13 cellular contexts compared by ENCODE assay signal in the genomic region with DNA sequence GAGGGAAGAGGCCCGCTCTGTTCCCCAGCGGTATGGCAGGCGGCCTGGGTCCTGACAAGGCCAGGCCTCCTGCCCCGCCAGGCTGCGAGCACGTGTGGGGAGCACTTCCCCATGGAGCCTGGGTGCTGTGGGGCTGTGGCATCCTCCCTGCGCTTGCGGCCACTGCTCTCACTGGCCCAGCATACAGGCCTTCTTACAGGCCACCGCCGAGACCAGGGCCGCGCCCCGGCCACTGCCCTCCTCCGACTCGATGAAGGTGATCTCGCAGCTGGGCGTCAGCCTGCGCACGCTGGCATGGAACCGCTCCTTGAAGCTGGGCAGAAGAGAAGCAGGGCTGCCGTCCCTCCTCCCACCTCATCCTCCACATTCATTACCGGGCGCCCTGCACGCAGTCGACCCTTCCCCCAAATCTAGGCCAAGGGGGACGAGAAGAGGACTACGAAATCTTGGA. TPM values are rescaled to one million over a fixed set of nuclear protein-coding genes. Genes with fewer than 3 reads are reported as not detected.
DNase-seq lines count a peak whose midpoint lies in the region; ATAC-seq and TF ChIP-seq lines count a peak whose summit lies in the region.
"Had no signal": no experiment of that assay in that cellular context is flagged by ENCODE, and none has a peak within 500 bp of the region (broad histone marks: within the 10 kb centered on the region; RNA-seq: fewer than 3 reads in every experiment).

No MANE protein-coding gene starts in this region.

- peak overlapping the region; percentile 10 for H3K4me3 Mint-ChIP-seq in activated CD4-positive, alpha-beta T cell treated with anti-CD3 and anti-CD28 coated beads, Interleukin-2, amount 10 ng/mL, durations not matched to agents 7 days and 5 days
- peak overlapping the region; percentile 78 for H3K4me3 Mint-ChIP-seq in activated B cell treated with CpG ODN at 0.5 μM for 24 hours

- no peaks in the 10 kb centered on the region for H3K36me3 ChIP-seq in spleen
- no peaks in the 10 kb centered on the region for H3K36me3 ChIP-seq in PC-9 (ENCODE audit: low read depth)

- no peaks in the 10 kb centered on the region for H3K9me2 ChIP-seq in PC-9 (ENCODE audit: insufficient read depth)

- H3K27me3 Mint-ChIP-seq in activated CD4-positive, alpha-beta T cell treated with anti-CD3 and anti-CD28 coated beads, Interleukin-2, amount 10 ng/mL, durations not matched to agents 7 days and 5 days, result peaks cover 19% of the 10 kb centered on the region
- H3K27me3 Mint-ChIP-seq in activated B cell treated with CpG ODN at 0.5 μM for 24 hours, result no peaks in the 10 kb centered on the region

- no peak for TF ChIP-seq POLR2A in spleen (IDR thresholded peaks at IDR 0.05)

- no peak overlapping the region for H2AFZ ChIP-seq in PC-9

- H3K4me2 ChIP-seq in PC-9, result no peak overlapping the region

- peaks cover 5% of the 10 kb centered on the region; the same call in 1 of the 2 replicates for H3F3A ChIP-seq in PC-9 (ENCODE audit: insufficient read depth, low read depth)

- H3K27ac ChIP-seq in spleen (no peak overlapping the region), PC-9 (no peak overlapping the region)
- H3K27ac ChIP-seq: A549, skin epidermis had no signal

- 57 to 75% (median 70%) methylated on average over 10 to 27 of the region's 27 CpGs for WGBS in spleen, 5 donors

- no peak for DNase-seq in activated CD4-positive, alpha-beta T cell treated with anti-CD3 and anti-CD28 coated beads, Interleukin-2, amount 10 ng/mL, durations not matched to agents 7 days and 5 days
- DNase-seq in activated CD4-positive, alpha-beta T cell treated with anti-CD3 and anti-CD28 coated beads for 4 hours, result no peak
- DNase-seq in activated B cell treated with CpG ODN at 0.5 μM for 24 hours (no peak), iPS-NIHi11 (ENCODE audit: low spot score) (peak; percentile 38), spleen (no peak), PC-9 (no peak)
- DNase-seq: NCI-H226, SHP77 had no signal

- H3K36me3 Mint-ChIP-seq in activated CD4-positive, alpha-beta T cell treated with anti-CD3 and anti-CD28 coated beads, Interleukin-2, amount 10 ng/mL, durations not matched to agents 7 days and 5 days (ENCODE audit: low read depth), result no peaks in the 10 kb centered on the region
- no peaks in the 10 kb centered on the region for H3K36me3 Mint-ChIP-seq in activated B cell treated with CpG ODN at 0.5 μM for 24 hours (ENCODE audit: low read depth)

- peaks cover 11% of the 10 kb centered on the region for H3K4me1 Mint-ChIP-seq in activated CD4-positive, alpha-beta T cell treated with anti-CD3 and anti-CD28 coated beads, Interleukin-2, amount 10 ng/mL, durations not matched to agents 7 days and 5 days
- H3K4me1 Mint-ChIP-seq in activated B cell treated with CpG ODN at 0.5 μM for 24 hours, result peaks cover 11% of the 10 kb centered on the region

- H3K4me3 ChIP-seq in spleen (peak overlapping the region in 6 of 8 donors; percentile 28 to 71 (median 51)), PC-9 (no peak overlapping the region)
- H3K4me3 ChIP-seq: A549 had no signal

- no peaks in the 10 kb centered on the region for H3K9me3 Mint-ChIP-seq in activated CD4-positive, alpha-beta T cell treated with anti-CD3 and anti-CD28 coated beads, Interleukin-2, amount 10 ng/mL, durations not matched to agents 7 days and 5 days
- H3K9me3 Mint-ChIP-seq in activated B cell treated with CpG ODN at 0.5 μM for 24 hours, result no peaks in the 10 kb centered on the region

- POLR2A ChIA-PET in activated CD4-positive, alpha-beta T cell treated with anti-CD3 and anti-CD28 coated beads, Interleukin-2, amount 10 ng/mL, durations not matched to agents 7 days and 5 days (lab: Charles Lee), result no interaction called here
- POLR2A ChIA-PET in activated B cell treated with CpG ODN at 0.5 μM for 24 hours (lab: Charles Lee), result no interaction called here
- POLR2A ChIA-PET in PC-9 (lab: Charles Lee; ENCODE audit: unreplicated experiment), result no interaction called here

- H4K20me1 ChIP-seq in PC-9 (ENCODE audit: insufficient read depth), result no peaks in the 10 kb centered on the region

- no peaks in the 10 kb centered on the region for H3K79me2 ChIP-seq in PC-9 (ENCODE audit: low read depth)

- TF ChIP-seq CTCF in activated B cell treated with CpG ODN at 0.5 μM for 24 hours (IDR thresholded peaks at IDR 0.05) (no peak), spleen (IDR thresholded peaks at IDR 0.05 in 8 of 11, conservative IDR thresholded peaks at IDR 0.05 in 3 of 11) (no peak), PC-9 (conservative IDR thresholded peaks at IDR 0.05) (no peak)

- no peak overlapping the region for H3K27ac Mint-ChIP-seq in activated CD4-positive, alpha-beta T cell treated with anti-CD3 and anti-CD28 coated beads, Interleukin-2, amount 10 ng/mL, durations not matched to agents 7 days and 5 days
- no peak overlapping the region for H3K27ac Mint-ChIP-seq in activated B cell treated with CpG ODN at 0.5 μM for 24 hours

- CTCF ChIA-PET in activated CD4-positive, alpha-beta T cell treated with anti-CD3 and anti-CD28 coated beads, Interleukin-2, amount 10 ng/mL, durations not matched to agents 7 days and 5 days (lab: Charles Lee), result interaction anchor here (2.2 kb wide), 1 partner anchor 11 kb away, joined by 5 read pairs; no protein-coding TSS in a partner anchor
- CTCF ChIA-PET in activated B cell treated with CpG ODN at 0.5 μM for 24 hours (lab: Charles Lee) (no interaction called here), PC-9 (lab: Charles Lee) (no interaction called here)

- H3K9me3 ChIP-seq in spleen (no peaks in the 10 kb centered on the region), PC-9 (ENCODE audit: insufficient read depth, low read depth) (no peaks in the 10 kb centered on the region)
- H3K9me3 ChIP-seq: A549 had no signal

- ATAC-seq in activated B cell treated with CpG ODN at 0.5 μM for 24 hours (ENCODE audit: low read depth), result no peak
- no peak for ATAC-seq in HG02759 (IDR thresholded peaks at IDR 0.05; ENCODE audit: unreplicated experiment)
- ATAC-seq in GM18502 (IDR thresholded peaks at IDR 0.05; ENCODE audit: poor library complexity, unreplicated experiment), result no peak

- no TSS peak for BruUV-seq in PC-9 (replicated peaks; lab: Mats Ljungman, UMichigan)

- H3K4me1 ChIP-seq in spleen (peaks cover 5 to 24% (median 17%) of the 10 kb centered on the region in 6 donors), PC-9 (replicated peaks; ENCODE audit: insufficient read depth) (peaks cover 3% of the 10 kb centered on the region)
- H3K4me1 ChIP-seq: A549 had no signal

- H3K27me3 ChIP-seq in spleen (replicated peaks in 1 of 7) (peaks cover 0 to 28% (median 7%) of the 10 kb centered on the region in 7 donors), PC-9 (ENCODE audit: insufficient read depth, low read depth) (no peaks in the 10 kb centered on the region)

- intact Hi-C loops in activated B cell treated with CpG ODN at 0.5 μM for 24 hours (cut with micrococcal nuclease) (no loop called here), spleen (cut with DNase I; ENCODE audit: low total_unique reads) (no loop called here), PC-9 (cut with micrococcal nuclease; ENCODE audit: unreplicated experiment) (no loop called here)

RNA-seq across cellular contexts. Expression of a gene that starts 3.9 kb away (rescaled TPM):
- total RNA-seq in activated CD4-positive, alpha-beta T cell treated with anti-CD3 and anti-CD28 coated beads, Interleukin-2, amount 10 ng/mL, durations not matched to agents 7 days and 5 days, result not detected
- total RNA-seq in activated B cell treated with CpG ODN at 0.5 μM for 24 hours, result not detected in 2 replicates
- 1 to 10 TPM in 1 of 7 donors, not detected in 6; 1.6 TPM for total RNA-seq in spleen
- polyA plus RNA-seq in spleen, result under 1 TPM in 1 of 3 donors, not detected in 2; 0.22 TPM
- total RNA-seq in PC-9 (2021), result not detected in 2 replicates
- polyA plus RNA-seq: A549 had no signal

RNA-seq across cellular contexts. Expression of a gene that starts 21.6 kb away (rescaled TPM):
- total RNA-seq in activated CD4-positive, alpha-beta T cell treated with anti-CD3 and anti-CD28 coated beads, Interleukin-2, amount 10 ng/mL, durations not matched to agents 7 days and 5 days, result 100 to 1,000 TPM; 117 to 128 TPM
- total RNA-seq in activated B cell treated with CpG ODN at 0.5 μM for 24 hours (146 and 147 TPM in 2 replicates), spleen (10 to 100 TPM; 31.9 to 73.0 (median 40.9) TPM), PC-9 (2021) (217 and 249 TPM in 2 replicates)
- 10 to 100 TPM; 53.7 to 79.1 (median 69.4) TPM for polyA plus RNA-seq in spleen

RNA-seq across cellular contexts. Expression of a gene that starts 40.8 kb away (rescaled TPM):
- total RNA-seq in activated CD4-positive, alpha-beta T cell treated with anti-CD3 and anti-CD28 coated beads, Interleukin-2, amount 10 ng/mL, durations not matched to agents 7 days and 5 days, result 1 to 10 TPM; 4.1 to 4.8 TPM
- total RNA-seq in activated B cell treated with CpG ODN at 0.5 μM for 24 hours (17.4 and 21.7 TPM in 2 replicates), spleen (100 to 1,000 TPM in 2 of 7 donors, 10 to 100 TPM in 5; 67.5 to 106 (median 88.3) TPM), PC-9 (2021) (0.33 and 0.98 TPM in 2 replicates)
- 10 to 100 TPM; 41.3 to 71.7 (median 49.7) TPM for polyA plus RNA-seq in spleen
- polyA plus RNA-seq: A549 had no signal

RNA-seq across cellular contexts. Expression of a gene that starts 44.2 kb away (rescaled TPM):
- total RNA-seq in activated CD4-positive, alpha-beta T cell treated with anti-CD3 and anti-CD28 coated beads, Interleukin-2, amount 10 ng/mL, durations not matched to agents 7 days and 5 days, result not detected
- total RNA-seq in activated B cell treated with CpG ODN at 0.5 μM for 24 hours, result 0.13 and 0.44 TPM in 2 replicates
- 1 to 10 TPM in 1 of 7 donors, under 1 TPM in 3, not detected in 3; 0.29 to 1.6 (median 0.49) TPM for total RNA-seq in spleen
- 1 to 10 TPM in 2 of 3 donors, under 1 TPM in 1; 0.55 to 1.7 (median 1.2) TPM for polyA plus RNA-seq in spleen
- total RNA-seq in PC-9 (2021), result not detected in 2 replicates
- total RNA-seq: G401 had no signal

RNA-seq across cellular contexts. Expression of a gene that starts 55.8 kb away (rescaled TPM):
- 10 to 100 TPM; 62.6 to 63.3 TPM for total RNA-seq in activated CD4-positive, alpha-beta T cell treated with anti-CD3 and anti-CD28 coated beads, Interleukin-2, amount 10 ng/mL, durations not matched to agents 7 days and 5 days
- total RNA-seq in activated B cell treated with CpG ODN at 0.5 μM for 24 hours (78.2 and 78.7 TPM in 2 replicates), spleen (10 to 100 TPM; 51.9 to 66.4 (median 56.6) TPM), PC-9 (2021) (109 and 142 TPM in 2 replicates)
- 10 to 100 TPM; 26.9 to 49.0 (median 30.1) TPM for polyA plus RNA-seq in spleen
